In genomic region chr18:36762074-36762473, GRCh38 we compare ENCODE assay signal across 19 cellular contexts.
"Had no signal": no experiment of that assay in that cellular context is flagged by ENCODE, and none has a peak within 500 bp of the region (broad histone marks: within the 10 kb centered on the region; RNA-seq: fewer than 3 reads in every experiment).

No MANE protein-coding gene starts in this region.

- DNase-seq: activated CD4-positive, alpha-beta T cell treated with anti-CD3 and anti-CD28 coated beads for 36 hours; activated CD8-positive, alpha-beta memory T cell treated with anti-CD3 and anti-CD28 coated beads for 24 hours; activated CD8-positive, alpha-beta memory T cell treated with anti-CD3 and anti-CD28 coated beads, Interleukin-2, amount 50 U/mL, for 48 hours; activated naive CD4-positive, alpha-beta T cell; activated naive CD8-positive, alpha-beta T cell treated with anti-CD3 and anti-CD28 coated beads for 36 hours; amygdala; colonic mucosa; endodermal cell; foreskin melanocyte; hypothalamus; kidney; left lung; stimulated activated CD4-positive, alpha-beta T cell treated with anti-CD3 and anti-CD28 coated beads, Interleukin-4, amount 100 ng/mL, for 24 hours; stimulated activated naive CD4-positive, alpha-beta T cell had no signal

- H3K4me3 Mint-ChIP-seq: activated CD4-positive, alpha-beta T cell treated with anti-CD3 and anti-CD28 coated beads for 36 hours; activated naive CD8-positive, alpha-beta T cell treated with anti-CD3 and anti-CD28 coated beads for 36 hours; central memory CD8-positive, alpha-beta T cell; endodermal cell; mesothelial cell of epicardium; natural killer cell treated with Interleukin-12 subunit alpha and Interleukin-12 subunit beta and Interleukin-15 and Interleukin-18, amount 100 ng/mL, for 72 hours; WTC11 had no signal

- H3K9me3 Mint-ChIP-seq: activated naive CD8-positive, alpha-beta T cell treated with anti-CD3 and anti-CD28 coated beads for 36 hours; central memory CD8-positive, alpha-beta T cell; endodermal cell; mesothelial cell of epicardium; natural killer cell treated with Interleukin-12 subunit alpha and Interleukin-12 subunit beta and Interleukin-15 and Interleukin-18, amount 100 ng/mL, for 72 hours had no signal

- H3K27ac Mint-ChIP-seq: activated CD4-positive, alpha-beta T cell treated with anti-CD3 and anti-CD28 coated beads for 36 hours; activated naive CD8-positive, alpha-beta T cell treated with anti-CD3 and anti-CD28 coated beads for 36 hours; endodermal cell; mesothelial cell of epicardium; natural killer cell treated with Interleukin-12 subunit alpha and Interleukin-12 subunit beta and Interleukin-15 and Interleukin-18, amount 100 ng/mL, for 72 hours; WTC11 had no signal

- H3K36me3 Mint-ChIP-seq: activated naive CD8-positive, alpha-beta T cell treated with anti-CD3 and anti-CD28 coated beads for 36 hours; natural killer cell treated with Interleukin-12 subunit alpha and Interleukin-12 subunit beta and Interleukin-15 and Interleukin-18, amount 100 ng/mL, for 72 hours had no signal

- ATAC-seq: activated CD4-positive, alpha-beta T cell treated with anti-CD3 and anti-CD28 coated beads for 36 hours; left lung; sciatic nerve had no signal

- H3K4me1 Mint-ChIP-seq: activated CD4-positive, alpha-beta T cell treated with anti-CD3 and anti-CD28 coated beads for 36 hours; activated naive CD8-positive, alpha-beta T cell treated with anti-CD3 and anti-CD28 coated beads for 36 hours; central memory CD8-positive, alpha-beta T cell; endodermal cell; mesothelial cell of epicardium had no signal
